Comparison of ENCODE assay signal across 18 cellular contexts in genomic region chr11:67489860-67490726, GRCh38. TPM values are rescaled to one million over a fixed set of nuclear protein-coding genes. Genes with fewer than 3 reads are reported as not detected.
DNase-seq lines count a peak whose midpoint lies in the region; ATAC-seq and TF ChIP-seq lines count a peak whose summit lies in the region.
"Had no signal": no experiment of that assay in that cellular context is flagged by ENCODE, and none has a peak within 500 bp of the region (broad histone marks: within the 10 kb centered on the region; RNA-seq: fewer than 3 reads in every experiment).

No MANE protein-coding gene starts in this region.

- TF ChIP-seq EP300 in gastroesophageal sphincter (IDR thresholded peaks at IDR 0.05): no peak

- TF ChIP-seq CTCF in mammary epithelial cell (conservative IDR thresholded peaks at IDR 0.05 in 1 of 2, IDR thresholded peaks at IDR 0.05 in 1 of 2; ENCODE audit: extremely low read depth in 1 of 2, insufficient read depth in 1 of 2, low read depth in 1 of 2, low read length in 2 of 2) (no peak), breast epithelium (IDR thresholded peaks at IDR 0.05) (no peak), RWPE2 (IDR thresholded peaks at IDR 0.05; ENCODE audit: poor library complexity, severe bottlenecking) (no peak), gastroesophageal sphincter (IDR thresholded peaks at IDR 0.05) (no peak), type B pancreatic cell (conservative IDR thresholded peaks at IDR 0.05) (no peak), H9 (conservative IDR thresholded peaks at IDR 0.05) (no peak)

- H3K27ac ChIP-seq in mammary epithelial cell (ENCODE audit: insufficient read depth, low read depth, low read length): no peak overlapping the region
- H3K27ac ChIP-seq in breast epithelium: peak overlapping the region in 1 of 2 donors; percentile 39
- H3K27ac ChIP-seq in RWPE2 (ENCODE audit: poor library complexity, severe bottlenecking): no peak overlapping the region
- peak overlapping the region in 3 of 4 donors; percentile 13 to 55 (median 37) for H3K27ac ChIP-seq in gastroesophageal sphincter
- no peak overlapping the region for H3K27ac ChIP-seq in H9 (ENCODE audit: insufficient read length, low read depth, low read length)
- H3K27ac ChIP-seq: heart left ventricle had no signal

- H4K20me1 ChIP-seq in mammary epithelial cell (ENCODE audit: insufficient read depth, low read length) (no peaks in the 10 kb centered on the region), H9 (ENCODE audit: control insufficient read depth, insufficient read depth, insufficient read length) (no peaks in the 10 kb centered on the region)

- H3K4me3 Mint-ChIP-seq in type B pancreatic cell (no peak overlapping the region), H9 (no peak overlapping the region; a peak in 1 of 5 replicates)
- H3K4me3 Mint-ChIP-seq: activated naive CD8-positive, alpha-beta T cell treated with anti-CD3 and anti-CD28 coated beads, Interleukin-2, amount 10 ng/mL, durations not matched to agents 7 days and 5 days had no signal

- intact Hi-C loops in mammary epithelial cell (cut with micrococcal nuclease): no loop called here
- intact Hi-C loops in breast epithelium (cut with DNase I; ENCODE audit: low total_unique reads): no loop called here

- H3K36me3 Mint-ChIP-seq in type B pancreatic cell: peaks cover 9% of the 10 kb centered on the region
- peaks cover 4 to 32% (median 20%) of the 10 kb centered on the region in 3 experiments; a peak in 5 of 7 replicates for H3K36me3 Mint-ChIP-seq in H9 (ENCODE audit: insufficient read depth in 1 of 3, low read depth in 3 of 3)

- H4K8ac ChIP-seq in H9 (replicated peaks; ENCODE audit: insufficient read length, low read depth, low read length): no peak overlapping the region

- TF ChIP-seq POLR2A in breast epithelium (IDR thresholded peaks at IDR 0.05): no peak
- no peak for TF ChIP-seq POLR2A in gastroesophageal sphincter (IDR thresholded peaks at IDR 0.05)

- no peaks in the 10 kb centered on the region for H3K4me1 ChIP-seq in mammary epithelial cell (ENCODE audit: insufficient read depth, low read length)
- H3K4me1 ChIP-seq in breast epithelium: no peaks in the 10 kb centered on the region
- peaks cover 4% of the 10 kb centered on the region for H3K4me1 ChIP-seq in RWPE2 (ENCODE audit: insufficient read depth, poor library complexity, severe bottlenecking)
- peaks cover 0 to 35% (median under 1%) of the 10 kb centered on the region in 3 donors for H3K4me1 ChIP-seq in gastroesophageal sphincter
- no peaks in the 10 kb centered on the region for H3K4me1 ChIP-seq in H9 (ENCODE audit: insufficient read depth, low read length)

- H2BK5ac ChIP-seq in H9 (ENCODE audit: insufficient read length, low read length): no peak overlapping the region

- H3K56ac ChIP-seq in H9 (ENCODE audit: insufficient read length, low read depth, low read length): no peak overlapping the region

- CTCF ChIA-PET in mammary epithelial cell (lab: Charles Lee; ENCODE audit: low non-redundant PET): no interaction called here

- no peak for DNase-seq in mammary epithelial cell
- no peak for DNase-seq in breast epithelium (ENCODE audit: low spot score in 2 of 2)
- DNase-seq in RWPE2 (ENCODE audit: low spot score): peak; percentile 59
- no peak for DNase-seq in type B pancreatic cell (ENCODE audit: extremely low spot score, unreplicated experiment)
- DNase-seq in H9: no peak
- DNase-seq in activated gamma-delta T cell (lab: John Stamatoyannopoulos, UW): no peak
- DNase-seq: activated CD4-positive, alpha-beta T cell treated with anti-CD3 and anti-CD28 coated beads for 1 hour; activated naive CD8-positive, alpha-beta T cell treated with anti-CD3 and anti-CD28 coated beads, Interleukin-2, amount 10 ng/mL, durations not matched to agents 7 days and 5 days; AML-193; kidney glomerular epithelial cell; stimulated activated CD4-positive, alpha-beta T cell treated with anti-CD3 and anti-CD28 coated beads, Interleukin-4, amount 100 ng/mL, for 4 hours; stimulated activated naive CD8-positive, alpha-beta T cell treated with anti-CD3 and anti-CD28 coated beads, Interleukin-15, Interleukin-2, amounts not matched to agents 100 U/mL and 50 U/mL, for 24 hours had no signal

- H3K27me3 Mint-ChIP-seq in type B pancreatic cell (no peaks in the 10 kb centered on the region), H9 (ENCODE audit: low read depth) (no peaks in the 10 kb centered on the region)
- H3K27me3 Mint-ChIP-seq: activated naive CD8-positive, alpha-beta T cell treated with anti-CD3 and anti-CD28 coated beads, Interleukin-2, amount 10 ng/mL, durations not matched to agents 7 days and 5 days had no signal

- WGBS in mammary epithelial cell (ENCODE audit: low coverage, missing lambda C conversion rate): 80% methylated on average over 22 of the region's 23 CpGs
- 40 to 92% methylated on average over 1 to 4 of the region's 23 CpGs for whole genome bisulfite sequencing in gastroesophageal sphincter (ENCODE audit: low coverage in 1 of 2), 2 donors
- no CpG with 5 or more reads among the region's 23 CpGs for WGBS in H9 (ENCODE audit: extremely low coverage, insufficient read length, low lambda C conversion rate)

- H3K9me3 Mint-ChIP-seq in type B pancreatic cell (no peaks in the 10 kb centered on the region), H9 (no peaks in the 10 kb centered on the region)
- H3K9me3 Mint-ChIP-seq: activated naive CD8-positive, alpha-beta T cell treated with anti-CD3 and anti-CD28 coated beads, Interleukin-2, amount 10 ng/mL, durations not matched to agents 7 days and 5 days had no signal

- H2BK20ac ChIP-seq in H9 (ENCODE audit: low read depth, low read length, poor library complexity, severe bottlenecking): no peak overlapping the region

- H3K14ac ChIP-seq in H9 (ENCODE audit: insufficient read depth, low read length): no peak overlapping the region

- no peak overlapping the region for H4K5ac ChIP-seq in H9 (ENCODE audit: insufficient read length, low read depth, low read length)

- BruUV-seq in mammary epithelial cell (replicated peaks; lab: Mats Ljungman, UMichigan): TSS peak; percentile 35

- no peak overlapping the region for H2BK15ac ChIP-seq in H9 (ENCODE audit: low read depth, low read length)

- H2AK5ac ChIP-seq in H9 (ENCODE audit: insufficient read length, low read length): no peak overlapping the region

- H3K79me1 ChIP-seq in H9 (ENCODE audit: insufficient read depth, low read depth, low read length, poor library complexity, severe bottlenecking): no peaks in the 10 kb centered on the region

- dilution Hi-C loops in mammary epithelial cell (cut with HindIII; ENCODE audit: low sequenced_read_pairs): loop anchor here (5.0 kb wide), 2 partner anchors 38 to 103 kb away; partner anchors contain the start of gene GPR152

- H3K4me2 ChIP-seq in mammary epithelial cell (ENCODE audit: insufficient read depth, low read depth, low read length): no peak overlapping the region
- H3K4me2 ChIP-seq in H9 (ENCODE audit: insufficient read depth, insufficient read length, low read length): no peak overlapping the region

- peaks cover 2% of the 10 kb centered on the region for H3K36me3 ChIP-seq in mammary epithelial cell (ENCODE audit: insufficient read depth, low read length)
- no peaks in the 10 kb centered on the region for H3K36me3 ChIP-seq in breast epithelium
- H3K36me3 ChIP-seq in RWPE2 (ENCODE audit: low read depth): peaks cover 36% of the 10 kb centered on the region
- peaks cover 0 to 84% of the 10 kb centered on the region in 2 donors for H3K36me3 ChIP-seq in gastroesophageal sphincter

- no peaks in the 10 kb centered on the region for H3K23me2 ChIP-seq in H9 (ENCODE audit: insufficient read length, low read depth, low read length, poor library complexity, severe bottlenecking)

- H2AFZ ChIP-seq in mammary epithelial cell (ENCODE audit: low read depth, low read length) (no peak overlapping the region), H9 (ENCODE audit: low read length) (no peak overlapping the region)

- H3K4me3 ChIP-seq in mammary epithelial cell (replicated peaks in 1 of 3; ENCODE audit: insufficient read depth in 1 of 3, low read depth in 2 of 3, low read length in 3 of 3) (no peak overlapping the region), breast epithelium (no peak overlapping the region), RWPE2 (ENCODE audit: severe bottlenecking) (no peak overlapping the region), gastroesophageal sphincter (no peak overlapping the region)
- H3K4me3 ChIP-seq: heart left ventricle had no signal

- H3K27me3 ChIP-seq in mammary epithelial cell (ENCODE audit: insufficient read depth, low read length) (no peaks in the 10 kb centered on the region), breast epithelium (no peaks in the 10 kb centered on the region), RWPE2 (ENCODE audit: insufficient read depth, poor library complexity, severe bottlenecking) (no peaks in the 10 kb centered on the region), gastroesophageal sphincter (no peaks in the 10 kb centered on the region), H9 (ENCODE audit: insufficient read depth, low read length) (no peaks in the 10 kb centered on the region)
- H3K27me3 ChIP-seq: heart left ventricle had no signal

- H3K79me2 ChIP-seq in mammary epithelial cell (ENCODE audit: insufficient read depth, low read length): peaks cover 6% of the 10 kb centered on the region
- no peaks in the 10 kb centered on the region for H3K79me2 ChIP-seq in H9 (ENCODE audit: insufficient read depth, low read length)

- H3T11ph ChIP-seq in H9 (ENCODE audit: low read length): no peak overlapping the region

- H3K4ac ChIP-seq in H9 (ENCODE audit: low read depth, low read length): no peak overlapping the region

- no peak overlapping the region for H4K91ac ChIP-seq in H9 (ENCODE audit: insufficient read length, low read depth, low read length)

- 0 out of 3 replicates have a peak, but pooled peaks have one; percentile 7 for ATAC-seq in RWPE2 (ENCODE audit: low read depth)
- ATAC-seq in gastroesophageal sphincter: no peak
- no peak for ATAC-seq in GM21423 (IDR thresholded peaks at IDR 0.05; ENCODE audit: unreplicated experiment)
- ATAC-seq: right cardiac atrium; stimulated activated naive CD8-positive, alpha-beta T cell treated with anti-CD3 and anti-CD28 coated beads, Interleukin-15, Interleukin-2, amounts not matched to agents 100 U/mL and 50 U/mL, for 24 hours had no signal

- in situ Hi-C loops in mammary epithelial cell (cut with MboI; ENCODE audit: low sequenced_read_pairs in 2 of 2): no loop called here

- H3K4me1 Mint-ChIP-seq in type B pancreatic cell (ENCODE audit: unreplicated experiment) (peaks cover 8% of the 10 kb centered on the region), H9 (peaks cover 6 to 7% of the 10 kb centered on the region in 2 experiments)

- no peak overlapping the region for H2BK120ac ChIP-seq in H9 (ENCODE audit: low read depth, low read length, poor library complexity, severe bottlenecking)

- H3K9ac ChIP-seq in mammary epithelial cell (ENCODE audit: insufficient read depth, low read length) (no peak overlapping the region), H9 (ENCODE audit: extremely low read depth, insufficient read length, low read length) (no peak overlapping the region)

- peak overlapping the region; percentile 39 for H3K27ac Mint-ChIP-seq in type B pancreatic cell
- H3K27ac Mint-ChIP-seq in H9: no peak overlapping the region; a peak in 1 of 7 replicates
- H3K27ac Mint-ChIP-seq: activated naive CD8-positive, alpha-beta T cell treated with anti-CD3 and anti-CD28 coated beads, Interleukin-2, amount 10 ng/mL, durations not matched to agents 7 days and 5 days had no signal

- H3K9me3 ChIP-seq in mammary epithelial cell (replicated peaks; ENCODE audit: insufficient read depth, low read length): no peaks in the 10 kb centered on the region
- H3K9me3 ChIP-seq in breast epithelium: no peaks in the 10 kb centered on the region
- H3K9me3 ChIP-seq in RWPE2 (ENCODE audit: severe bottlenecking): no peaks in the 10 kb centered on the region
- H3K9me3 ChIP-seq in gastroesophageal sphincter: no peaks in the 10 kb centered on the region
- H3K9me3 ChIP-seq in H9 (ENCODE audit: control insufficient read depth, low read depth, low read length): no peaks in the 10 kb centered on the region
- H3K9me3 ChIP-seq: heart left ventricle had no signal

- H3K18ac ChIP-seq in H9 (ENCODE audit: insufficient read length, low read depth, low read length): no peak overlapping the region

- H2BK12ac ChIP-seq in H9 (ENCODE audit: insufficient read length, low read depth, low read length): no peak overlapping the region

- H3K23ac ChIP-seq in H9 (ENCODE audit: insufficient read length, low read depth, low read length): no peak overlapping the region

RNA-seq across cellular contexts. Expression of gene AIP, which starts 7.3 kb away (rescaled TPM):
- total RNA-seq in mammary epithelial cell (10 to 100 TPM; 34.5 to 36.2 TPM), breast epithelium (10 to 100 TPM; 66.4 to 84.5 (median 69.8) TPM), gastroesophageal sphincter (10 to 100 TPM; 65.4 to 87.5 (median 78.1) TPM), type B pancreatic cell (ENCODE audit: low replicate concordance) (32.4 and 47.6 TPM in 2 replicates), H9 (2021) (31.9 and 35.6 TPM in 2 replicates)
- 61.3 TPM for polyA plus RNA-seq in mammary epithelial cell
- 10.2 TPM for polyA minus RNA-seq in mammary epithelial cell

RNA-seq across cellular contexts. Expression of gene PITPNM1, which starts 15.1 kb away (rescaled TPM):
- total RNA-seq in mammary epithelial cell (10 to 100 TPM; 28.8 to 79.6 TPM), breast epithelium (10 to 100 TPM in 2 of 3 donors, 1 to 10 TPM in 1; 6.4 to 20.0 (median 11.7) TPM), gastroesophageal sphincter (10 to 100 TPM in 3 of 4 donors, 1 to 10 TPM in 1; 9.5 to 18.7 (median 15.4) TPM), type B pancreatic cell (ENCODE audit: low replicate concordance) (50.4 and 51.7 TPM in 2 replicates), H9 (2021) (43.5 and 50.1 TPM in 2 replicates)
- 20.1 TPM for polyA plus RNA-seq in mammary epithelial cell
- polyA minus RNA-seq in mammary epithelial cell: 20.6 TPM

RNA-seq across cellular contexts. Expression of gene CDK2AP2, which starts 17.9 kb away (rescaled TPM):
- total RNA-seq in mammary epithelial cell: 10 to 100 TPM; 19.2 to 45.9 TPM
- 46.2 TPM for polyA plus RNA-seq in mammary epithelial cell
- 40.9 TPM for polyA minus RNA-seq in mammary epithelial cell
- total RNA-seq in breast epithelium: 10 to 100 TPM; 32.1 to 35.4 (median 32.8) TPM
- 10 to 100 TPM; 29.1 to 69.3 (median 53.9) TPM for total RNA-seq in gastroesophageal sphincter
- 34.9 and 37.5 TPM in 2 replicates for total RNA-seq in type B pancreatic cell (ENCODE audit: low replicate concordance)
- 32.9 and 36.1 TPM in 2 replicates for total RNA-seq in H9 (2021)

RNA-seq across cellular contexts. Expression of gene TMEM134, which starts 21.0 kb away (rescaled TPM):
- total RNA-seq in mammary epithelial cell (10 to 100 TPM; 55.3 to 69.4 TPM), breast epithelium (10 to 100 TPM; 37.8 to 54.2 (median 42.3) TPM), gastroesophageal sphincter (10 to 100 TPM; 22.2 to 35.2 (median 32.5) TPM), type B pancreatic cell (ENCODE audit: low replicate concordance) (41.7 and 46.6 TPM in 2 replicates), H9 (2021) (46.9 and 53.6 TPM in 2 replicates)
- 118 TPM for polyA plus RNA-seq in mammary epithelial cell
- 5.5 TPM for polyA minus RNA-seq in mammary epithelial cell

RNA-seq across cellular contexts. Expression of gene CABP2, which starts 33.2 kb away (rescaled TPM):
- not detected for total RNA-seq in mammary epithelial cell
- not detected for polyA plus RNA-seq in mammary epithelial cell
- not detected for polyA minus RNA-seq in mammary epithelial cell
- total RNA-seq in breast epithelium: not detected
- total RNA-seq in gastroesophageal sphincter: not detected
- total RNA-seq in type B pancreatic cell (ENCODE audit: low replicate concordance): not detected in 2 replicates
- not detected in 2 replicates for total RNA-seq in H9 (2021)
- total RNA-seq: activated naive CD8-positive, alpha-beta T cell treated with anti-CD3 and anti-CD28 coated beads, Interleukin-2, amount 10 ng/mL, durations not matched to agents 7 days and 5 days; heart left ventricle; myocyte; right cardiac atrium had no signal
- polyA plus RNA-seq: esophagus, heart left ventricle, right cardiac atrium had no signal

Comparison
In these comparisons a context has a peak if more than half of its experiments do, and no peak if none do; other contexts are left out.
1. H3K27ac ChIP-seq: peak in gastroesophageal sphincter (3 of 4); none in mammary epithelial cell (single experiment), RWPE2 (single experiment) and H9 (single experiment).